23 cellular contexts compared by ENCODE assay signal in genomic region chr4:140014284-140014683, GRCh38.
A peak's percentile ranks its signal among the peaks of the same experiment; 100 is the strongest.
DNase-seq lines count a peak whose midpoint lies in the region; ATAC-seq, FAIRE-seq and TF ChIP-seq lines count a peak whose summit lies in the region.
"Had no signal": no experiment of that assay in that cellular context is flagged by ENCODE, and none has a peak within 500 bp of the region (broad histone marks: within the 10 kb centered on the region; RNA-seq: fewer than 3 reads in every experiment).

No MANE protein-coding gene starts in this region.

- TF ChIP-seq EP300 in HepG2 (IDR thresholded peaks at IDR 0.05; ENCODE audit: low read depth in 2 of 2, low read length in 2 of 2) (no peak), HepG2 (CRISPR knock-in tag; IDR thresholded peaks at IDR 0.05; ENCODE audit: borderline replicate concordance) (no peak)

- POLR2A ChIA-PET in HepG2 (lab: Yijun Ruan, JAX): no interaction called here

- H3K9me3 ChIP-seq in HepG2 (ENCODE audit: low read length) (peaks cover 10% of the 10 kb centered on the region), right lobe of liver (no peaks in the 10 kb centered on the region), astrocyte (ENCODE audit: insufficient read depth, low read depth, low read length) (no peaks in the 10 kb centered on the region)
- H3K9me3 ChIP-seq: BE2C had no signal

- no peak for DNase-seq in HepG2 (ENCODE audit: low spot score)
- no peak for DNase-seq in right lobe of liver
- DNase-seq in astrocyte (ENCODE audit: low read depth): peak; percentile 24
- DNase-seq in fibroblast of gingiva (ENCODE audit: low read depth): peak; percentile 61
- DNase-seq in Kasumi-1 (lab: John Stamatoyannopoulos, UW): no peak
- no peak for DNase-seq in lower leg skin (ENCODE audit: low spot score in 2 of 2)
- no peak for DNase-seq in posterior vena cava (ENCODE audit: low spot score)
- DNase-seq in GDM1 (lab: John Stamatoyannopoulos, UW): no peak
- DNase-seq: BE2C; CD4-positive, CD25-positive, alpha-beta regulatory T cell; COR-L47; DMS 273 treated with DMSO at 0.1 percent for 48 hours; HFFc6; NCI-H1105 treated with DMSO at 0.1 percent for 48 hours; NCI-H1694; NCI-H2081 treated with DMSO at 0.1 percent for 48 hours; NCI-H510A; NCI-H774; RPMI8226; SHP77 treated with DMSO at 0.1 percent for 48 hours had no signal

- H3K4me1 ChIP-seq in HepG2 (ENCODE audit: insufficient read depth, low read length) (peaks cover 22% of the 10 kb centered on the region), right lobe of liver (peaks cover 0 to 24% (median 7%) of the 10 kb centered on the region in 4 donors), astrocyte (ENCODE audit: insufficient read depth, low read length) (peaks cover 6% of the 10 kb centered on the region)

- no peak overlapping the region for H3K4me2 ChIP-seq in HepG2 (ENCODE audit: low read depth, low read length)
- H3K4me2 ChIP-seq in astrocyte (ENCODE audit: low read length): no peak overlapping the region

- no peaks in the 10 kb centered on the region for H3K27me3 Mint-ChIP-seq in astrocyte (ENCODE audit: low read depth, unreplicated experiment)

- WGBS in HepG2 (ENCODE audit: low lambda C conversion rate): 55% methylated on average over 5 of the region's 5 CpGs
- WGBS in right lobe of liver (ENCODE audit: insufficient coverage, low coverage, low lambda C conversion rate, missing lambda C conversion rate): 91% methylated on average over 5 of the region's 5 CpGs
- 92 to 93% methylated on average over 5 of the region's 5 CpGs for WGBS in lower leg skin, 2 donors

- no peak for TF ChIP-seq RAD21 in HepG2 (CRISPR knock-in tag; IDR thresholded peaks at IDR 0.05)

- no TSS peak for BruUV-seq in HepG2 (replicated peaks; lab: Mats Ljungman, UMichigan)

- TF ChIP-seq POLR2A in HepG2 (IDR thresholded peaks at IDR 0.05; ENCODE audit: insufficient read depth in 1 of 2, low read depth in 2 of 2, low read length in 2 of 2): no peak
- no peak for TF ChIP-seq POLR2A in right lobe of liver (IDR thresholded peaks at IDR 0.05)
- TF ChIP-seq POLR2A in lower leg skin (IDR thresholded peaks at IDR 0.05): no peak

- H2AFZ ChIP-seq in HepG2 (ENCODE audit: low read length) (no peak overlapping the region), astrocyte (ENCODE audit: low read depth, low read length) (no peak overlapping the region)

- H3K4me3 ChIP-seq in HepG2 (replicated peaks in 1 of 3; ENCODE audit: insufficient read depth in 1 of 3, low read depth in 2 of 3, low read length in 3 of 3) (no peak overlapping the region), right lobe of liver (no peak overlapping the region), astrocyte (ENCODE audit: insufficient read depth, low read depth, low read length) (no peak overlapping the region), lower leg skin (ENCODE audit: low read depth, poor library complexity, severe bottlenecking) (no peak overlapping the region)

- CTCF ChIA-PET in HepG2 (lab: Yijun Ruan, JAX; ENCODE audit: low intra/inter-chr PET ratio, low total read pairs): interaction anchor here (3.1 kb wide), 1 partner anchor 239 kb away, joined by 18 read pairs; no protein-coding TSS in a partner anchor

- intact Hi-C loops in HepG2 (cut with micrococcal nuclease; ENCODE audit: unreplicated experiment) (no loop called here), right lobe of liver (cut with DNase I) (no loop called here), lower leg skin (cut with DNase I; ENCODE audit: low total_unique reads) (no loop called here), posterior vena cava (cut with DNase I) (no loop called here)

- H3K27me3 ChIP-seq in HepG2 (ENCODE audit: control insufficient read depth in 1 of 2, insufficient read depth in 2 of 2, low read length in 2 of 2) (no peaks in the 10 kb centered on the region), right lobe of liver (no peaks in the 10 kb centered on the region), astrocyte (ENCODE audit: insufficient read depth, low read length) (no peaks in the 10 kb centered on the region)
- H3K27me3 ChIP-seq: BE2C had no signal

- no peaks in the 10 kb centered on the region for H3K36me3 Mint-ChIP-seq in astrocyte (ENCODE audit: low read depth, unreplicated experiment)
- H3K36me3 Mint-ChIP-seq: CD4-positive, CD25-positive, alpha-beta regulatory T cell had no signal

- H3K9me3 Mint-ChIP-seq in astrocyte (ENCODE audit: unreplicated experiment): peaks cover 8% of the 10 kb centered on the region
- H3K9me3 Mint-ChIP-seq: CD4-positive, CD25-positive, alpha-beta regulatory T cell had no signal

- no peaks in the 10 kb centered on the region for H4K20me1 ChIP-seq in HepG2 (ENCODE audit: insufficient read depth, low read length)
- no peaks in the 10 kb centered on the region for H4K20me1 ChIP-seq in astrocyte (ENCODE audit: insufficient read depth, low read length)

- ATAC-seq in HepG2: no peak
- ATAC-seq in right lobe of liver: no peak
- ATAC-seq: SK-N-SH treated with all-trans-retinoic acid at 6 μM for 48 hours had no signal

- no peak for TF ChIP-seq CTCF in HepG2 (CRISPR knock-in tag; IDR thresholded peaks at IDR 0.05)
- no peak for TF ChIP-seq CTCF in right lobe of liver (IDR thresholded peaks at IDR 0.05)
- no peak for TF ChIP-seq CTCF in astrocyte (IDR thresholded peaks at IDR 0.05; ENCODE audit: insufficient read depth, low read depth, low read length)
- no peak for TF ChIP-seq CTCF in lower leg skin (IDR thresholded peaks at IDR 0.05)

- FAIRE-seq in HepG2 (lab: Jason Lieb, UNC): no peak
- no peak for FAIRE-seq in astrocyte (lab: Jason Lieb, UNC)
- FAIRE-seq: GM12892 had no signal

- H3K79me2 ChIP-seq in HepG2 (ENCODE audit: insufficient read depth, low read length) (no peaks in the 10 kb centered on the region), astrocyte (ENCODE audit: insufficient read depth, low read length) (no peaks in the 10 kb centered on the region)

- in situ Hi-C loops in HepG2 (cut with HindIII; ENCODE audit: extremely low pct_ligation_motif_present, low pct_unique_long_range_greater_than_20kb): loop anchor here (5.0 to 25.0 kb wide), 4 partner anchors 138 to 823 kb away; partner anchors contain the start of gene MAML3

- H3K36me3 ChIP-seq in HepG2 (replicated peaks in 1 of 2; ENCODE audit: control insufficient read depth in 1 of 2, insufficient read depth in 2 of 2, low read length in 2 of 2): no peaks in the 10 kb centered on the region
- no peaks in the 10 kb centered on the region for H3K36me3 ChIP-seq in right lobe of liver
- no peaks in the 10 kb centered on the region for H3K36me3 ChIP-seq in astrocyte (ENCODE audit: insufficient read depth, low read length)
- H3K36me3 ChIP-seq: BE2C had no signal

- peak overlapping the region; percentile 36 for H3K27ac Mint-ChIP-seq in astrocyte (ENCODE audit: unreplicated experiment)
- H3K27ac Mint-ChIP-seq: CD4-positive, CD25-positive, alpha-beta regulatory T cell; HFFc6 had no signal

- no peak overlapping the region for H3K27ac ChIP-seq in HepG2 (ENCODE audit: extremely low read length, insufficient read depth, low read length)
- H3K27ac ChIP-seq in right lobe of liver: no peak overlapping the region
- no peak overlapping the region for H3K27ac ChIP-seq in astrocyte (ENCODE audit: low read depth, low read length)
- H3K27ac ChIP-seq: HL-60 had no signal

- peaks cover 21% of the 10 kb centered on the region for H3K4me1 Mint-ChIP-seq in astrocyte (ENCODE audit: low read depth, unreplicated experiment)

- H3K9ac ChIP-seq in HepG2 (ENCODE audit: insufficient read depth, low read depth, low read length) (no peak overlapping the region), astrocyte (ENCODE audit: low read length) (no peak overlapping the region)

- H3K4me3 Mint-ChIP-seq in astrocyte (ENCODE audit: unreplicated experiment): no peak overlapping the region
- H3K4me3 Mint-ChIP-seq: CD4-positive, CD25-positive, alpha-beta regulatory T cell; HFFc6 had no signal

TF ChIP-seq in HepG2, 621 proteins besides CTCF, POLR2A, EP300 and RAD21:
- TF ChIP-seq ADNP (CRISPR knock-in tag; IDR thresholded peaks at IDR 0.05) (no peak), MAFK (conservative IDR thresholded peaks at IDR 0.05 in 1 of 2, IDR thresholded peaks at IDR 0.05 in 1 of 2; ENCODE audit: low read length in 2 of 2) (0 out of 4 replicates have a peak, but pooled peaks of 1 of the 2 experiments have one; percentile 6), MAFF (IDR thresholded peaks at IDR 0.05; ENCODE audit: low read depth, low read length) (0 out of 2 replicates have a peak, but pooled peaks have one; percentile 20)

Comparison
In these comparisons a context has a peak if more than half of its experiments do, and no peak if none do; other contexts are left out.
1. DNase-seq: peak in astrocyte (single experiment) and fibroblast of gingiva (single experiment); none in HepG2 (single experiment), right lobe of liver (0 of 3), Kasumi-1 (0 of 2), lower leg skin (0 of 2), posterior vena cava (single experiment) and GDM1 (single experiment).